10 cellular contexts compared by ENCODE assay signal in genomic region chr7:25964483-25964961, GRCh38.
A peak's percentile ranks its signal among the peaks of the same experiment; 100 is the strongest.
DNase-seq lines count a peak whose midpoint lies in the region; ATAC-seq and TF ChIP-seq lines count a peak whose summit lies in the region.
"Had no signal": no experiment of that assay in that cellular context is flagged by ENCODE, and none has a peak within 500 bp of the region (broad histone marks: within the 10 kb centered on the region; RNA-seq: fewer than 3 reads in every experiment).

No MANE protein-coding gene starts in this region.

- H3K4me1 ChIP-seq in BLaER1 treated with 17β-estradiol and CSF1 and Interleukin-3, amounts not matched to agents 10 nM and 100 nM: peaks cover 17 to 47% (median 33%) of the 10 kb centered on the region in 10 experiments; a peak in 19 of 20 replicates

- no peaks in the 10 kb centered on the region for H3K27me3 ChIP-seq in BLaER1 treated with 17β-estradiol and CSF1 and Interleukin-3, amounts not matched to agents 10 nM and 100 nM

- peaks cover 35 to 55% of the 10 kb centered on the region in 2 donors for H3K27me3 Mint-ChIP-seq in T-cell
- peaks cover 44% of the 10 kb centered on the region for H3K27me3 Mint-ChIP-seq in activated T-cell treated with anti-CD3 and anti-CD28 coated beads, Interleukin-2, amount 50 U/mL, for 24 hours

- peak overlapping the region in 9 of 11 experiments; percentile 0 to 64 (median 41); a peak in 16 of 22 replicates for H3K4me2 ChIP-seq in BLaER1 treated with 17β-estradiol and CSF1 and Interleukin-3, amounts not matched to agents 10 nM and 100 nM

- POLR2A ChIA-PET in T-cell (lab: Charles Lee): no interaction called here

- no peak overlapping the region for H3K4me3 ChIP-seq in BLaER1 treated with 17β-estradiol and CSF1 and Interleukin-3, amounts not matched to agents 10 nM and 100 nM
- peak overlapping the region; percentile 15 for H3K4me3 ChIP-seq in LNCaP clone FGC (ENCODE audit: low read depth, low read length)

- H3K36me3 ChIP-seq in BLaER1 treated with 17β-estradiol and CSF1 and Interleukin-3, amounts not matched to agents 10 nM and 100 nM: no peaks in the 10 kb centered on the region

- TF ChIP-seq CTCF in LNCaP clone FGC (IDR thresholded peaks at IDR 0.05; ENCODE audit: control insufficient read depth, extremely low read depth, insufficient read depth): no peak

- no peak overlapping the region; a peak in 1 of 22 replicates for H3K27ac ChIP-seq in BLaER1 treated with 17β-estradiol and CSF1 and Interleukin-3, amounts not matched to agents 10 nM and 100 nM

- no peaks in the 10 kb centered on the region for H3K9me3 Mint-ChIP-seq in T-cell
- no peaks in the 10 kb centered on the region for H3K9me3 Mint-ChIP-seq in activated T-cell treated with anti-CD3 and anti-CD28 coated beads, Interleukin-2, amount 50 U/mL, for 24 hours

- DNase-seq in LNCaP clone FGC (ENCODE audit: low read depth) (no peak), putamen (ENCODE audit: low spot score) (no peak), T-cell (no peak), HuH-7 (ENCODE audit: low spot score) (no peak)
- no peak for DNase-seq in activated T-cell treated with anti-CD3 and anti-CD28 coated beads, Interleukin-2, amount 50 U/mL, for 24 hours
- DNase-seq: stimulated activated CD4-positive, alpha-beta T cell treated with anti-CD3 and anti-CD28 coated beads, Interleukin-4, amount 100 ng/mL, for 4 hours had no signal

- no peak overlapping the region for H3K9ac ChIP-seq in BLaER1 treated with 17β-estradiol and CSF1 and Interleukin-3, amounts not matched to agents 10 nM and 100 nM

- H3K27ac Mint-ChIP-seq in T-cell: no peak overlapping the region
- no peak overlapping the region for H3K27ac Mint-ChIP-seq in activated T-cell treated with anti-CD3 and anti-CD28 coated beads, Interleukin-2, amount 50 U/mL, for 24 hours
- H3K27ac Mint-ChIP-seq: activated naive CD8-positive, alpha-beta T cell had no signal

- H3K9me3 ChIP-seq in BLaER1 treated with 17β-estradiol and CSF1 and Interleukin-3, amounts not matched to agents 10 nM and 100 nM (replicated peaks in 1 of 11): peaks cover 0 to 6% (median 0%) of the 10 kb centered on the region in 11 experiments; a peak in 3 of 22 replicates

- CTCF ChIA-PET in T-cell (lab: Charles Lee): no interaction called here

- H3K4me1 Mint-ChIP-seq in T-cell: peaks cover 10 to 18% (median 17%) of the 10 kb centered on the region in 3 donors
- peaks cover 19% of the 10 kb centered on the region for H3K4me1 Mint-ChIP-seq in activated T-cell treated with anti-CD3 and anti-CD28 coated beads, Interleukin-2, amount 50 U/mL, for 24 hours (ENCODE audit: low read depth)

- ATAC-seq in GM19043 (IDR thresholded peaks at IDR 0.05; ENCODE audit: low read depth, unreplicated experiment): peak; percentile 31
- ATAC-seq in HG02763 (IDR thresholded peaks at IDR 0.05; ENCODE audit: unreplicated experiment): peak; percentile 34
- ATAC-seq in T-cell (replicated peaks in 1 of 4): no peak

- H3K4me3 Mint-ChIP-seq in T-cell: no peak overlapping the region
- H3K4me3 Mint-ChIP-seq in activated T-cell treated with anti-CD3 and anti-CD28 coated beads, Interleukin-2, amount 50 U/mL, for 24 hours: no peak overlapping the region
- H3K4me3 Mint-ChIP-seq: activated naive CD8-positive, alpha-beta T cell had no signal

- H3K36me3 Mint-ChIP-seq in T-cell: no peaks in the 10 kb centered on the region
- no peaks in the 10 kb centered on the region for H3K36me3 Mint-ChIP-seq in activated T-cell treated with anti-CD3 and anti-CD28 coated beads, Interleukin-2, amount 50 U/mL, for 24 hours (ENCODE audit: low read depth)

- H4K20me1 ChIP-seq in BLaER1 treated with 17β-estradiol and CSF1 and Interleukin-3, amounts not matched to agents 10 nM and 100 nM: no peaks in the 10 kb centered on the region

Comparison
In these comparisons a context has a peak if more than half of its experiments do, and no peak if none do; other contexts are left out.
1. ATAC-seq: peak in GM19043 (single experiment) and HG02763 (single experiment); none in T-cell (0 of 4).